Comparison of ENCODE assay signal across 22 cellular contexts in the genomic region with DNA sequence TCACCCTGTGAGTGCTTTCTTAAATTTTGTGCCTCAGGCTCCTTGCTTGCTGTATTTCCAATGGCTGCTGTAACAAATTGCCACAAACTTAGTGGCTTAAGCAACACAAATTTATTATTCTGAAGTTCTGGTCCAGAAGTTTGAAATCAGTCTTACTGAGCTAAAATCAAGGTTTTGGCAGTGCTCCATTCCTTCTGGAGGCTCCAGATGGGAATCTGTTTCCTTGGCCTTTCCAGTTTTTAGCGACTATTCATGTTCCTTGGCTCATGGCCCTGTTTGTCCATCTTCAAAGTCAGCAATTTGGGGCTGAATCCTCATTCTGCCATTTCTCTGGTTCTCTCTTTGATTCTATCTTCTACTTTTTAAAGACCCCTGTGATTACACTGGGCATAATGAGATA. TPM values are rescaled to one million over a fixed set of nuclear protein-coding genes. Genes with fewer than 3 reads are reported as not detected.
DNase-seq lines count a peak whose midpoint lies in the region; ATAC-seq and TF ChIP-seq lines count a peak whose summit lies in the region.
"Had no signal": no experiment of that assay in that cellular context is flagged by ENCODE, and none has a peak within 500 bp of the region (broad histone marks: within the 10 kb centered on the region; RNA-seq: fewer than 3 reads in every experiment).

No MANE protein-coding gene starts in this region.

- H3K36me3 Mint-ChIP-seq in GM23338 (ENCODE audit: low read depth), result peaks cover 26% of the 10 kb centered on the region

- H3K79me2 ChIP-seq in GM23338 (replicated peaks; ENCODE audit: insufficient read depth), result no peaks in the 10 kb centered on the region

- H3K9me3 Mint-ChIP-seq in GM23338, result peaks cover 9% of the 10 kb centered on the region; the same call in 2 of the 3 replicates

- peaks cover 5% of the 10 kb centered on the region; the same call in 1 of the 2 replicates for H3K9me2 ChIP-seq in GM23338 (ENCODE audit: insufficient read depth)

- H3K4me2 ChIP-seq in GM23338, result no peak overlapping the region
- H3K4me2 ChIP-seq: KMS-11 had no signal

- H2AFZ ChIP-seq in GM23338, result no peak overlapping the region

- intact Hi-C loops in Right ventricle myocardium inferior (cut with DNase I), result no loop called here
- intact Hi-C loops in right cardiac atrium (cut with DNase I), result no loop called here

- H3K4me1 ChIP-seq in right cardiac atrium (ENCODE audit: control insufficient read depth, insufficient read depth, low read length), result no peaks in the 10 kb centered on the region
- no peaks in the 10 kb centered on the region for H3K4me1 ChIP-seq in GM23338 (ENCODE audit: insufficient read depth)
- H3K4me1 ChIP-seq: SJSA1 had no signal

- DNase-seq in Right ventricle myocardium inferior (ENCODE audit: missing footprints), result no peak
- no peak for DNase-seq in right cardiac atrium
- DNase-seq in GM23338 (ENCODE audit: low spot score), result no peak
- peak; percentile 83 for DNase-seq in NCI-H446 treated with DMSO at 0.1 percent for 48 hours (lab: John Stamatoyannopoulos, UW)
- peak; percentile 30 for DNase-seq in fibroblast of peridontal ligament (ENCODE audit: extremely low read depth)
- DNase-seq in NCI-H526 treated with DMSO at 0.1 percent for 48 hours (lab: John Stamatoyannopoulos, UW), result no peak
- DNase-seq in GDM1 (lab: John Stamatoyannopoulos, UW), result no peak
- no peak for DNase-seq in HuH-7.5 (ENCODE audit: low spot score)
- DNase-seq: 8988T, ACHN, Calu3, MM.1S, NCI-H1417, NCI-H1694, NCI-H2029 treated with DMSO at 0.1 percent for 48 hours, NCI-H2227 treated with DMSO at 0.1 percent for 48 hours, NCI-H524, NCI-H774 had no signal

- H3K27ac ChIP-seq in right cardiac atrium (ENCODE audit: low read length), result no peak overlapping the region
- no peak overlapping the region for H3K27ac ChIP-seq in GM23338 (ENCODE audit: low read depth)
- H3K27ac ChIP-seq: KMS-11, SJSA1 had no signal

- peak overlapping the region; percentile 70; the same call in 1 of the 2 replicates for H3K27ac Mint-ChIP-seq in GM23338
- H3K27ac Mint-ChIP-seq: IgD-negative memory B cell had no signal

- H3K27me3 ChIP-seq in right cardiac atrium (ENCODE audit: control insufficient read depth, insufficient read depth) (no peaks in the 10 kb centered on the region), GM23338 (ENCODE audit: insufficient read depth) (no peaks in the 10 kb centered on the region)
- H3K27me3 ChIP-seq: SJSA1 had no signal

- peaks cover 6% of the 10 kb centered on the region for H3K27me3 Mint-ChIP-seq in GM23338 (ENCODE audit: insufficient read depth, low read depth, poor library complexity)
- H3K27me3 Mint-ChIP-seq: IgD-negative memory B cell had no signal

- ATAC-seq in Right ventricle myocardium inferior (peak; percentile 40), right cardiac atrium (no peak), GM23338 (no peak)
- ATAC-seq: GM12878 had no signal

- H3F3A ChIP-seq in GM23338 (replicated peaks; ENCODE audit: low read depth), result no peaks in the 10 kb centered on the region

- peaks cover 3% of the 10 kb centered on the region for H3K4me1 Mint-ChIP-seq in GM23338
- H3K4me1 Mint-ChIP-seq: IgD-negative memory B cell had no signal

- 0 out of 2 replicates have a peak, but pooled peaks cover 3% of the 10 kb centered on the region for H3K36me3 ChIP-seq in GM23338 (ENCODE audit: insufficient read depth)
- H3K36me3 ChIP-seq: SJSA1 had no signal

- H4K20me1 ChIP-seq in GM23338 (replicated peaks; ENCODE audit: insufficient read depth), result no peaks in the 10 kb centered on the region

- no peaks in the 10 kb centered on the region for H3K9me3 ChIP-seq in right cardiac atrium (ENCODE audit: control insufficient read depth, low read length)
- H3K9me3 ChIP-seq: SJSA1 had no signal

- TF ChIP-seq CTCF in GM23338 (conservative IDR thresholded peaks at IDR 0.05; ENCODE audit: low read depth in 2 of 2), result no peak

- no peak overlapping the region for H3K4me3 Mint-ChIP-seq in GM23338
- H3K4me3 Mint-ChIP-seq: IgD-negative memory B cell had no signal

- WGBS in right cardiac atrium, result 37% methylated on average over 1 of the region's 1 CpG

- no peak overlapping the region for H3K4me3 ChIP-seq in right cardiac atrium (ENCODE audit: low read length)
- no peak overlapping the region for H3K4me3 ChIP-seq in GM23338
- H3K4me3 ChIP-seq: GM12878, SJSA1 had no signal

TF ChIP-seq in GM23338, 12 proteins besides CTCF, POLR2A, EP300 and RAD21 (continues in another document):
- TF ChIP-seq ZNF114 (CRISPR knock-in tag; IDR thresholded peaks at IDR 0.05) (no peak), CREB1 (CRISPR knock-in tag; IDR thresholded peaks at IDR 0.05; ENCODE audit: low read depth) (no peak), EZH2 (IDR thresholded peaks at IDR 0.05; ENCODE audit: low read depth, unreplicated experiment) (no peak)
- TF ChIP-seq, protein P1, sequence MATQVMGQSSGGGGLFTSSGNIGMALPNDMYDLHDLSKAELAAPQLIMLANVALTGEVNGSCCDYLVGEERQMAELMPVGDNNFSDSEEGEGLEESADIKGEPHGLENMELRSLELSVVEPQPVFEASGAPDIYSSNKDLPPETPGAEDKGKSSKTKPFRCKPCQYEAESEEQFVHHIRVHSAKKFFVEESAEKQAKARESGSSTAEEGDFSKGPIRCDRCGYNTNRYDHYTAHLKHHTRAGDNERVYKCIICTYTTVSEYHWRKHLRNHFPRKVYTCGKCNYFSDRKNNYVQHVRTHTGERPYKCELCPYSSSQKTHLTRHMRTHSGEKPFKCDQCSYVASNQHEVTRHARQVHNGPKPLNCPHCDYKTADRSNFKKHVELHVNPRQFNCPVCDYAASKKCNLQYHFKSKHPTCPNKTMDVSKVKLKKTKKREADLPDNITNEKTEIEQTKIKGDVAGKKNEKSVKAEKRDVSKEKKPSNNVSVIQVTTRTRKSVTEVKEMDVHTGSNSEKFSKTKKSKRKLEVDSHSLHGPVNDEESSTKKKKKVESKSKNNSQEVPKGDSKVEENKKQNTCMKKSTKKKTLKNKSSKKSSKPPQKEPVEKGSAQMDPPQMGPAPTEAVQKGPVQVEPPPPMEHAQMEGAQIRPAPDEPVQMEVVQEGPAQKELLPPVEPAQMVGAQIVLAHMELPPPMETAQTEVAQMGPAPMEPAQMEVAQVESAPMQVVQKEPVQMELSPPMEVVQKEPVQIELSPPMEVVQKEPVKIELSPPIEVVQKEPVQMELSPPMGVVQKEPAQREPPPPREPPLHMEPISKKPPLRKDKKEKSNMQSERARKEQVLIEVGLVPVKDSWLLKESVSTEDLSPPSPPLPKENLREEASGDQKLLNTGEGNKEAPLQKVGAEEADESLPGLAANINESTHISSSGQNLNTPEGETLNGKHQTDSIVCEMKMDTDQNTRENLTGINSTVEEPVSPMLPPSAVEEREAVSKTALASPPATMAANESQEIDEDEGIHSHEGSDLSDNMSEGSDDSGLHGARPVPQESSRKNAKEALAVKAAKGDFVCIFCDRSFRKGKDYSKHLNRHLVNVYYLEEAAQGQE (IDR thresholded peaks at IDR 0.05; ENCODE audit: unreplicated experiment), result no peak
- TF ChIP-seq, protein P2, sequence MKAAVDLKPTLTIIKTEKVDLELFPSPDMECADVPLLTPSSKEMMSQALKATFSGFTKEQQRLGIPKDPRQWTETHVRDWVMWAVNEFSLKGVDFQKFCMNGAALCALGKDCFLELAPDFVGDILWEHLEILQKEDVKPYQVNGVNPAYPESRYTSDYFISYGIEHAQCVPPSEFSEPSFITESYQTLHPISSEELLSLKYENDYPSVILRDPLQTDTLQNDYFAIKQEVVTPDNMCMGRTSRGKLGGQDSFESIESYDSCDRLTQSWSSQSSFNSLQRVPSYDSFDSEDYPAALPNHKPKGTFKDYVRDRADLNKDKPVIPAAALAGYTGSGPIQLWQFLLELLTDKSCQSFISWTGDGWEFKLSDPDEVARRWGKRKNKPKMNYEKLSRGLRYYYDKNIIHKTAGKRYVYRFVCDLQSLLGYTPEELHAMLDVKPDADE (IDR thresholded peaks at IDR 0.05), result no peak

RNA-seq across cellular contexts. Expression of a gene that starts 31.8 kb away (rescaled TPM):
- total RNA-seq in Right ventricle myocardium inferior (79.1 TPM), right cardiac atrium (10 to 100 TPM; 35.4 to 51.3 (median 43.4) TPM)
- polyA plus RNA-seq in right cardiac atrium (46.9 TPM), GM23338 (2016; fragmentation: Nextera tagmentation; extraction: Ambion mirVana) (35.9 and 41.3 TPM in 2 replicates)
- total RNA-seq in GM23338 (2014; rRNA removed; shearing (Covaris generic)), result 37.1 and 37.6 TPM in 2 replicates

RNA-seq across cellular contexts. Expression of a gene that starts 32.1 kb away (rescaled TPM):
- total RNA-seq in Right ventricle myocardium inferior (163 TPM), right cardiac atrium (100 to 1,000 TPM in 3 of 4 donors, 10 to 100 TPM in 1; 98.2 to 141 (median 134) TPM)
- polyA plus RNA-seq in right cardiac atrium (37.6 TPM), GM23338 (2016; fragmentation: Nextera tagmentation; extraction: Ambion mirVana) (5.8 and 6.7 TPM in 2 replicates)
- total RNA-seq in GM23338 (2014; rRNA removed; shearing (Covaris generic)), result 12.0 and 17.0 TPM in 2 replicates

Comparison
In these comparisons a context has a peak if more than half of its experiments do, and no peak if none do; other contexts are left out.
1. DNase-seq: peak in NCI-H446 treated with DMSO at 0.1 percent for 48 hours (single experiment) and fibroblast of peridontal ligament (single experiment); none in Right ventricle myocardium inferior (single experiment), right cardiac atrium (0 of 3), GM23338 (single experiment), NCI-H526 treated with DMSO at 0.1 percent for 48 hours (single experiment), GDM1 (single experiment) and HuH-7.5 (single experiment).